2 cellular contexts compared by ENCODE assay signal in genomic region chr2:207812858-207813175, GRCh38.
TF ChIP-seq lines count a peak whose summit lies in the region.

No MANE protein-coding gene starts in this region.

TF ChIP-seq in HepG2, 621 proteins besides CTCF, POLR2A, EP300 and RAD21:
- TF ChIP-seq HNRNPK (IDR thresholded peaks at IDR 0.05; ENCODE audit: low read depth, low read length, poor library complexity, severe bottlenecking) (peak; percentile 96), ZNF441 (CRISPR knock-in tag; IDR thresholded peaks at IDR 0.05; ENCODE audit: borderline replicate concordance) (no peak), RFXAP (CRISPR knock-in tag; IDR thresholded peaks at IDR 0.05; ENCODE audit: borderline replicate concordance) (no peak), ESRRA (CRISPR knock-in tag; IDR thresholded peaks at IDR 0.05; ENCODE audit: low read depth) (no peak), ZNF407 (CRISPR knock-in tag; IDR thresholded peaks at IDR 0.05; ENCODE audit: not compliant biosample characterization) (no peak)
- TF ChIP-seq, protein P1, sequence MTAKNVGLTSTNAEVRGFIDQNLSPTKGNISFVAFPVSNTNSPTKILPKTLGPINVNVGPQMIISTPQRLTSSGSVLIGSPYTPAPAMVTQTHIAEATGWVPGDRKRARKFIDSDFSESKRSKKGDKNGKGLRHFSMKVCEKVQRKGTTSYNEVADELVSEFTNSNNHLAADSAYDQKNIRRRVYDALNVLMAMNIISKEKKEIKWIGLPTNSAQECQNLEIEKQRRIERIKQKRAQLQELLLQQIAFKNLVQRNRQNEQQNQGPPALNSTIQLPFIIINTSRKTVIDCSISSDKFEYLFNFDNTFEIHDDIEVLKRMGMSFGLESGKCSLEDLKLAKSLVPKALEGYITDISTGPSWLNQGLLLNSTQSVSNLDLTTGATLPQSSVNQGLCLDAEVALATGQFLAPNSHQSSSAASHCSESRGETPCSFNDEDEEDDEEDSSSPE (CRISPR knock-in tag; IDR thresholded peaks at IDR 0.05), result no peak

TF ChIP-seq in K562, 482 proteins besides CTCF, POLR2A, EP300 and RAD21:
- TF ChIP-seq, protein P2, sequence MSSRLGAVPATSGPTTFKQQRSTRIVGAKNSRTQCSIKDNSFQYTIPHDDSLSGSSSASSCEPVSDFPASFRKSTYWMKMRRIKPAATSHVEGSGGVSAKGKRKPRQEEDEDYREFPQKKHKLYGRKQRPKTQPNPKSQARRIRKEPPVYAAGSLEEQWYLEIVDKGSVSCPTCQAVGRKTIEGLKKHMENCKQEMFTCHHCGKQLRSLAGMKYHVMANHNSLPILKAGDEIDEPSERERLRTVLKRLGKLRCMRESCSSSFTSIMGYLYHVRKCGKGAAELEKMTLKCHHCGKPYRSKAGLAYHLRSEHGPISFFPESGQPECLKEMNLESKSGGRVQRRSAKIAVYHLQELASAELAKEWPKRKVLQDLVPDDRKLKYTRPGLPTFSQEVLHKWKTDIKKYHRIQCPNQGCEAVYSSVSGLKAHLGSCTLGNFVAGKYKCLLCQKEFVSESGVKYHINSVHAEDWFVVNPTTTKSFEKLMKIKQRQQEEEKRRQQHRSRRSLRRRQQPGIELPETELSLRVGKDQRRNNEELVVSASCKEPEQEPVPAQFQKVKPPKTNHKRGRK (tag; IDR thresholded peaks at IDR 0.05), result 0 out of 2 replicates have a peak, but pooled peaks have one; percentile 32
- no peak for TF ChIP-seq ZNF239 (CRISPR knock-in tag; IDR thresholded peaks at IDR 0.05)
- TF ChIP-seq SIRT6 (IDR thresholded peaks at IDR 0.05; ENCODE audit: low read depth, low read length), result no peak
